Comparison of ENCODE assay signal across 16 cellular contexts in genomic region chr7:18420176-18420575, GRCh38.
"Had no signal": no experiment of that assay in that cellular context is flagged by ENCODE, and none has a peak within 500 bp of the region (broad histone marks: within the 10 kb centered on the region; RNA-seq: fewer than 3 reads in every experiment).

No MANE protein-coding gene starts in this region.

- H3K27ac Mint-ChIP-seq: activated CD4-positive, alpha-beta memory T cell treated with anti-CD3 and anti-CD28 coated beads for 36 hours; activated naive CD8-positive, alpha-beta T cell; stimulated activated effector memory CD8-positive, alpha-beta T cell treated with anti-CD3 and anti-CD28 coated beads, Interleukin-12 subunit alpha, Interleukin-12 subunit beta, amount 100 ng/mL, for 72 hours; T-helper 2 cell treated with Interferon-gamma antibody and Interleukin-4, amounts not matched to agents 5 μg/mL and 100 μg/mL, for 36 hours had no signal

- H3K9me3 ChIP-seq: esophagus muscularis mucosa, left ventricle myocardium inferior, right atrium auricular region, tibial artery had no signal

- H3K36me3 ChIP-seq: esophagus muscularis mucosa, left ventricle myocardium inferior, right atrium auricular region, tibial artery had no signal

- H3K4me3 Mint-ChIP-seq: activated CD4-positive, alpha-beta memory T cell treated with anti-CD3 and anti-CD28 coated beads for 36 hours; activated naive CD8-positive, alpha-beta T cell; stimulated activated effector memory CD8-positive, alpha-beta T cell treated with anti-CD3 and anti-CD28 coated beads, Interleukin-12 subunit alpha, Interleukin-12 subunit beta, amount 100 ng/mL, for 72 hours; T-helper 2 cell treated with Interferon-gamma antibody and Interleukin-4, amounts not matched to agents 5 μg/mL and 100 μg/mL, for 36 hours had no signal

- H3K36me3 Mint-ChIP-seq: activated CD4-positive, alpha-beta memory T cell treated with anti-CD3 and anti-CD28 coated beads for 36 hours; activated naive CD8-positive, alpha-beta T cell; stimulated activated effector memory CD8-positive, alpha-beta T cell treated with anti-CD3 and anti-CD28 coated beads, Interleukin-12 subunit alpha, Interleukin-12 subunit beta, amount 100 ng/mL, for 72 hours had no signal

- H3K27me3 Mint-ChIP-seq: activated naive CD8-positive, alpha-beta T cell had no signal

- H3K9me3 Mint-ChIP-seq: activated CD4-positive, alpha-beta memory T cell treated with anti-CD3 and anti-CD28 coated beads for 36 hours; stimulated activated effector memory CD8-positive, alpha-beta T cell treated with anti-CD3 and anti-CD28 coated beads, Interleukin-12 subunit alpha, Interleukin-12 subunit beta, amount 100 ng/mL, for 72 hours; T-helper 2 cell treated with Interferon-gamma antibody and Interleukin-4, amounts not matched to agents 5 μg/mL and 100 μg/mL, for 36 hours had no signal

- H3K4me3 ChIP-seq: dorsolateral prefrontal cortex, esophagus muscularis mucosa, left ventricle myocardium inferior, right atrium auricular region, skin epidermis, tibial artery had no signal

- ATAC-seq: stimulated activated effector memory CD8-positive, alpha-beta T cell treated with anti-CD3 and anti-CD28 coated beads, Interleukin-12 subunit alpha, Interleukin-12 subunit beta, amount 100 ng/mL, for 72 hours had no signal

- FAIRE-seq: endometrium had no signal

- DNase-seq: activated CD4-positive, alpha-beta memory T cell treated with anti-CD3 and anti-CD28 coated beads for 36 hours; activated gamma-delta T cell; activated T-cell treated with anti-CD3 and anti-CD28 coated beads, Interleukin-2, amount 50 U/mL, for 48 hours; amygdala; dorsolateral prefrontal cortex; head of caudate nucleus; left ventricle myocardium inferior; posterior cingulate gyrus; tibial artery had no signal

- H3K27ac ChIP-seq: dorsolateral prefrontal cortex, esophagus muscularis mucosa, left ventricle myocardium inferior, right atrium auricular region, skin epidermis, tibial artery had no signal

- H3K27me3 ChIP-seq: dorsolateral prefrontal cortex, esophagus muscularis mucosa, right atrium auricular region, tibial artery had no signal
